8 cellular contexts compared by ENCODE assay signal in genomic region chr11:59097113-59097708, GRCh38. TPM values are rescaled to one million over a fixed set of nuclear protein-coding genes. Genes with fewer than 3 reads are reported as not detected.
A peak's percentile ranks its signal among the peaks of the same experiment; 100 is the strongest.
DNase-seq lines count a peak whose midpoint lies in the region; ATAC-seq and TF ChIP-seq lines count a peak whose summit lies in the region.

No MANE protein-coding gene starts in this region.

- no peaks in the 10 kb centered on the region for H3K9me3 Mint-ChIP-seq in WTC11

- no peak overlapping the region for H3K4me3 Mint-ChIP-seq in WTC11

- no peaks in the 10 kb centered on the region for H3K27me3 Mint-ChIP-seq in WTC11 (ENCODE audit: low read depth)

- CTCF ChIA-PET in AG04450 (lab: Charles Lee) = interaction anchor here (0.6 to 4.1 kb wide), 20 partner anchors 9 to 1449 kb away, joined by 3 to 66 read pairs (median 6); partner anchors contain the start of genes FAM111A and FAM111B
- CTCF ChIA-PET in WTC11 (lab: Charles Lee) = interaction anchor here (0.7 to 2.9 kb wide), 11 partner anchors 9 to 170 kb away, joined by 3 to 30 read pairs (median 6); partner anchors contain the start of genes DTX4, FAM111A and FAM111B

- ATAC-seq in GM18517 (IDR thresholded peaks at IDR 0.05; ENCODE audit: unreplicated experiment) (peak; percentile 44), WTC11 (peak; percentile 17; the same call in 1 of the 2 replicates), lower lobe of right lung (peak; percentile 69 to 73), GM21423 (IDR thresholded peaks at IDR 0.05; ENCODE audit: unreplicated experiment) (no peak)

- H3K4me1 Mint-ChIP-seq in WTC11 = peaks cover 84% of the 10 kb centered on the region

- intact Hi-C loops in lower lobe of right lung (cut with DNase I) = no loop called here

- H3K4me3 ChIP-seq in AG04450 (ENCODE audit: low read depth, low read length) (no peak overlapping the region), LNCaP clone FGC (ENCODE audit: low read depth, low read length) (no peak overlapping the region; the same call in 1 of the 2 replicates), lower lobe of right lung (no peak overlapping the region)

- peak; percentile 78 for TF ChIP-seq CTCF in AG04450 (IDR thresholded peaks at IDR 0.05; ENCODE audit: low read depth, low read length)
- peak; percentile 64 for TF ChIP-seq CTCF in LNCaP clone FGC (IDR thresholded peaks at IDR 0.05; ENCODE audit: control insufficient read depth, extremely low read depth, insufficient read depth)
- TF ChIP-seq CTCF in WTC11 (IDR thresholded peaks at IDR 0.05) = peak; percentile 28; the same call in 1 of the 2 replicates
- peak; percentile 72 for TF ChIP-seq CTCF in lower lobe of right lung (IDR thresholded peaks at IDR 0.05)

- no peaks in the 10 kb centered on the region for H3K36me3 Mint-ChIP-seq in WTC11

- no peaks in the 10 kb centered on the region for H3K9me3 ChIP-seq in AG04450 (ENCODE audit: control insufficient read depth, insufficient read depth, low read length)
- no peaks in the 10 kb centered on the region for H3K9me3 ChIP-seq in lower lobe of right lung

- H3K4me1 ChIP-seq in lower lobe of right lung = peaks cover 5% of the 10 kb centered on the region

- H3K36me3 ChIP-seq in lower lobe of right lung = no peaks in the 10 kb centered on the region

- H3K27me3 ChIP-seq in AG04450 (ENCODE audit: control insufficient read depth, insufficient read depth, low read length) (peaks cover 13% of the 10 kb centered on the region), lower lobe of right lung (ENCODE audit: low read depth) (no peaks in the 10 kb centered on the region)

- DNase-seq in AG04450 (ENCODE audit: low read depth, low spot score) = peak; percentile 46
- DNase-seq in LNCaP clone FGC (ENCODE audit: low read depth) = no peak
- peak; percentile 63 for DNase-seq in WTC11 (ENCODE audit: low spot score)
- DNase-seq in cerebellar cortex (ENCODE audit: low spot score) = peak; percentile 31
- peak; percentile 57 for DNase-seq in lower lobe of right lung
- DNase-seq in stimulated activated CD8-positive, alpha-beta memory T cell treated with anti-CD3 and anti-CD28 coated beads, Interleukin-4, amount 100 ng/mL, for 4 hours (ENCODE audit: low read depth in 2 of 2, low spot score in 1 of 2) = peak; percentile 10 to 46

- no peak overlapping the region for H3K27ac Mint-ChIP-seq in WTC11

- H3K27ac ChIP-seq in AG04450 (ENCODE audit: low read depth, low read length) (no peak overlapping the region), lower lobe of right lung (no peak overlapping the region)

- POLR2A ChIA-PET in AG04450 (lab: Yijun Ruan, JAX) (no interaction called here), WTC11 (lab: Charles Lee) (no interaction called here)

TF ChIP-seq in WTC11, 78 proteins besides CTCF, POLR2A, EP300 and RAD21 (continues in another document):
- TF ChIP-seq ZNF416 (CRISPR knock-in tag; IDR thresholded peaks at IDR 0.05) = no peak
- TF ChIP-seq USF1 (CRISPR knock-in tag; IDR thresholded peaks at IDR 0.05) = no peak
- no peak for TF ChIP-seq ZNF425 (CRISPR knock-in tag; conservative IDR thresholded peaks at IDR 0.05)
- no peak for TF ChIP-seq SOX15 (CRISPR knock-in tag; IDR thresholded peaks at IDR 0.05)
- no peak for TF ChIP-seq JUN (CRISPR knock-in tag; IDR thresholded peaks at IDR 0.05)
- TF ChIP-seq ZNF232 (CRISPR knock-in tag; IDR thresholded peaks at IDR 0.05) = no peak
- TF ChIP-seq HMGXB4 (CRISPR knock-in tag; IDR thresholded peaks at IDR 0.05) = no peak
- TF ChIP-seq JAZF1 (CRISPR knock-in tag; IDR thresholded peaks at IDR 0.05) = no peak
- TF ChIP-seq ZNF317 (CRISPR knock-in tag; IDR thresholded peaks at IDR 0.05; ENCODE audit: borderline replicate concordance, low read depth) = no peak
- TF ChIP-seq ZNF281 (CRISPR knock-in tag; IDR thresholded peaks at IDR 0.05) = no peak
- TF ChIP-seq ZBTB43 (CRISPR knock-in tag; IDR thresholded peaks at IDR 0.05) = no peak
- no peak for TF ChIP-seq PRRX2 (CRISPR knock-in tag; IDR thresholded peaks at IDR 0.05)

RNA-seq across cellular contexts. Expression of gene FAM111B, which starts 9.8 kb away (rescaled TPM):
- polyA plus RNA-seq in AG04450 (2011; rRNA removed) = 1.6 and 2.7 TPM in 2 replicates
- 0.87 and 3.0 TPM in 2 replicates for polyA minus RNA-seq in AG04450 (2011; rRNA and poly(A)+ RNA removed)
- total RNA-seq in WTC11 (2021) = 16.3 to 25.5 TPM (median 17.7 TPM) in 3 replicates
- 1.1 TPM for total RNA-seq in lower lobe of right lung

RNA-seq across cellular contexts. Expression of gene GLYATL1B, which starts 11.1 kb away (rescaled TPM):
- polyA plus RNA-seq in AG04450 (2011; rRNA removed) = not detected in 2 replicates
- polyA minus RNA-seq in AG04450 (2011; rRNA and poly(A)+ RNA removed) = not detected in 2 replicates
- total RNA-seq in WTC11 (2021) (0.21 TPM in 1 of 3 replicates, not detected in the others), lower lobe of right lung (not detected)

RNA-seq across cellular contexts. Expression of gene FAM111A, which starts 45.4 kb away (rescaled TPM):
- polyA plus RNA-seq in AG04450 (2011; rRNA removed) = 20.6 and 23.1 TPM in 2 replicates
- polyA minus RNA-seq in AG04450 (2011; rRNA and poly(A)+ RNA removed) = 13.2 and 15.0 TPM in 2 replicates
- total RNA-seq in WTC11 (2021) = 18.8 to 24.4 TPM (median 22.0 TPM) in 3 replicates
- total RNA-seq in lower lobe of right lung = 68.4 TPM

Comparison
In these comparisons a context has a peak if more than half of its experiments do, and no peak if none do; other contexts are left out.
1. CTCF ChIP-seq: peak in every context shown above with its lines; median percentile 78 in AG04450; 72 in lower lobe of right lung; 64 in LNCaP clone FGC; 28 in WTC11.